ENCODE assay signal across 25 cellular contexts in genomic region chr4:108272046-108272445, GRCh38.
DNase-seq lines count a peak whose midpoint lies in the region; ATAC-seq, FAIRE-seq and TF ChIP-seq lines count a peak whose summit lies in the region.
"Had no signal": no experiment of that assay in that cellular context is flagged by ENCODE, and none has a peak within 500 bp of the region (broad histone marks: within the 10 kb centered on the region; RNA-seq: fewer than 3 reads in every experiment).

No MANE protein-coding gene starts in this region.

- TF ChIP-seq EP300 in HepG2 (IDR thresholded peaks at IDR 0.05; ENCODE audit: low read depth in 2 of 2, low read length in 2 of 2) (no peak), HepG2 (CRISPR knock-in tag; IDR thresholded peaks at IDR 0.05; ENCODE audit: borderline replicate concordance) (no peak)

- H3K4me1 Mint-ChIP-seq in glutamatergic neuron (ENCODE audit: low read depth, unreplicated experiment) = peaks cover 21% of the 10 kb centered on the region
- H3K4me1 Mint-ChIP-seq: brain, memory B cell, neural progenitor cell had no signal

- intact Hi-C loops in HepG2 (cut with micrococcal nuclease; ENCODE audit: unreplicated experiment) (no loop called here), testis (cut with DNase I; ENCODE audit: low total_unique reads) (no loop called here)

- H3K4me1 ChIP-seq in DND-41 (ENCODE audit: insufficient read depth, low read length) (peaks cover 36% of the 10 kb centered on the region), adipocyte (ENCODE audit: control insufficient read depth, insufficient read depth, low read length) (no peaks in the 10 kb centered on the region), HepG2 (ENCODE audit: insufficient read depth, low read length) (no peaks in the 10 kb centered on the region), testis (no peaks in the 10 kb centered on the region)
- H3K4me1 ChIP-seq: Caco-2, neural progenitor cell, parathyroid adenoma, right atrium auricular region had no signal

- no peak for ATAC-seq in DND-41 (ENCODE audit: insufficient read depth, low read depth)
- no peak for ATAC-seq in HepG2
- ATAC-seq: left lobe of liver had no signal

- H3K9me3 Mint-ChIP-seq in glutamatergic neuron (ENCODE audit: unreplicated experiment) = peaks cover 1% of the 10 kb centered on the region
- H3K9me3 Mint-ChIP-seq: activated T-cell treated with anti-CD3 and anti-CD28 coated beads, Interleukin-2, amount 50 U/mL, for 24 hours; HFFc6; memory B cell; neural progenitor cell had no signal

- in situ Hi-C loops in HepG2 (cut with HindIII; ENCODE audit: extremely low pct_ligation_motif_present, low pct_unique_long_range_greater_than_20kb) = no loop called here

- H2AFZ ChIP-seq in DND-41 (ENCODE audit: low read depth, low read length) = no peak overlapping the region
- H2AFZ ChIP-seq in HepG2 (ENCODE audit: low read length) = no peak overlapping the region
- H2AFZ ChIP-seq: GM23248, neural progenitor cell, parathyroid adenoma had no signal

- no peaks in the 10 kb centered on the region for H4K20me1 ChIP-seq in DND-41 (ENCODE audit: insufficient read depth, low read length)
- no peaks in the 10 kb centered on the region for H4K20me1 ChIP-seq in HepG2 (ENCODE audit: insufficient read depth, low read length)

- FAIRE-seq in HepG2 (lab: Jason Lieb, UNC) = no peak
- FAIRE-seq: GM12892 had no signal

- H3K36me3 ChIP-seq in DND-41 (ENCODE audit: insufficient read depth, low read length) = no peaks in the 10 kb centered on the region
- H3K36me3 ChIP-seq in adipocyte (ENCODE audit: control insufficient read depth, insufficient read depth, low read length, severe bottlenecking) = no peaks in the 10 kb centered on the region
- H3K36me3 ChIP-seq in HepG2 (replicated peaks in 1 of 2; ENCODE audit: control insufficient read depth in 1 of 2, insufficient read depth in 2 of 2, low read length in 2 of 2) = no peaks in the 10 kb centered on the region
- no peaks in the 10 kb centered on the region for H3K36me3 ChIP-seq in testis (ENCODE audit: low read depth, missing control alignments)
- H3K36me3 ChIP-seq: neural progenitor cell, right atrium auricular region had no signal

- no peak overlapping the region for H3K27ac Mint-ChIP-seq in glutamatergic neuron (ENCODE audit: unreplicated experiment)
- H3K27ac Mint-ChIP-seq: activated CD4-positive, alpha-beta T cell treated with anti-CD3 and anti-CD28 coated beads, Interleukin-2, amount 10 ng/mL, durations not matched to agents 24 days and 14 days; activated T-cell treated with anti-CD3 and anti-CD28 coated beads, Interleukin-2, amount 50 U/mL, for 24 hours; brain; HFFc6; memory B cell; neural progenitor cell had no signal

- CTCF ChIA-PET in HepG2 (lab: Yijun Ruan, JAX; ENCODE audit: low intra/inter-chr PET ratio, low total read pairs) = no interaction called here

- no peak for TF ChIP-seq RAD21 in HepG2 (CRISPR knock-in tag; IDR thresholded peaks at IDR 0.05)

- DNase-seq in COR-L47 (lab: John Stamatoyannopoulos, UW) (peak; percentile 13), DND-41 (no peak), adipocyte (ENCODE audit: low read depth) (peak; percentile 9), glutamatergic neuron (no peak), NCI-H187 treated with DMSO at 0.1 percent for 48 hours (lab: John Stamatoyannopoulos, UW) (no peak), HepG2 (ENCODE audit: low spot score) (no peak), testis (no peak)
- DNase-seq: activated CD4-positive, alpha-beta T cell treated with anti-CD3 and anti-CD28 coated beads, Interleukin-2, amount 10 ng/mL, durations not matched to agents 24 days and 14 days; activated T-cell treated with anti-CD3 and anti-CD28 coated beads, Interleukin-2, amount 50 U/mL, for 24 hours; Caco-2; effector CD4-positive, alpha-beta T cell; GM23248; HFFc6; Kasumi-1; NCI-H1092; NCI-H345; stimulated activated CD4-positive, alpha-beta T cell treated with anti-CD3 and anti-CD28 coated beads, Interleukin-2, amount 100 ng/mL, for 48 hours; trophoblast cell had no signal

- 0% methylated on average over 3 of the region's 3 CpGs for WGBS in HepG2 (ENCODE audit: low lambda C conversion rate)
- 88 to 96% methylated on average over 3 of the region's 3 CpGs for WGBS in testis, 2 donors

- H3K27me3 ChIP-seq in DND-41 (ENCODE audit: insufficient read depth, low read length, poor library complexity) = no peaks in the 10 kb centered on the region
- no peaks in the 10 kb centered on the region for H3K27me3 ChIP-seq in adipocyte (replicated peaks; ENCODE audit: control insufficient read depth, insufficient read depth, low read length)
- no peaks in the 10 kb centered on the region; a peak in 1 of 5 replicates for H3K27me3 ChIP-seq in HepG2 (ENCODE audit: control insufficient read depth in 1 of 2, insufficient read depth in 2 of 2, low read length in 2 of 2)
- H3K27me3 ChIP-seq in testis = no peaks in the 10 kb centered on the region
- H3K27me3 ChIP-seq: neural progenitor cell, right atrium auricular region had no signal

- no peak overlapping the region for H3K4me3 ChIP-seq in DND-41 (ENCODE audit: low read depth in 1 of 2, low read length in 2 of 2)
- H3K4me3 ChIP-seq in adipocyte (ENCODE audit: low read length) = no peak overlapping the region
- H3K4me3 ChIP-seq in HepG2 (replicated peaks in 1 of 3; ENCODE audit: insufficient read depth in 1 of 3, low read depth in 2 of 3, low read length in 3 of 3) = no peak overlapping the region
- no peak overlapping the region for H3K4me3 ChIP-seq in testis
- H3K4me3 ChIP-seq: GM23248, neural progenitor cell, right atrium auricular region had no signal

- TF ChIP-seq POLR2A in HepG2 (IDR thresholded peaks at IDR 0.05; ENCODE audit: insufficient read depth in 1 of 2, low read depth in 2 of 2, low read length in 2 of 2) = no peak
- no peak for TF ChIP-seq POLR2A in testis (IDR thresholded peaks at IDR 0.05)

- POLR2A ChIA-PET in HepG2 (lab: Yijun Ruan, JAX) = no interaction called here

- H3K9ac ChIP-seq in DND-41 (ENCODE audit: low read depth, low read length) = no peak overlapping the region
- H3K9ac ChIP-seq in adipocyte (ENCODE audit: low read length) = no peak overlapping the region
- H3K9ac ChIP-seq in HepG2 (ENCODE audit: insufficient read depth, low read depth, low read length) = no peak overlapping the region
- H3K9ac ChIP-seq: GM23248, neural progenitor cell, parathyroid adenoma had no signal

- peaks cover 2% of the 10 kb centered on the region for H3K27me3 Mint-ChIP-seq in glutamatergic neuron (ENCODE audit: unreplicated experiment)
- H3K27me3 Mint-ChIP-seq: activated CD4-positive, alpha-beta T cell treated with anti-CD3 and anti-CD28 coated beads, Interleukin-2, amount 10 ng/mL, durations not matched to agents 24 days and 14 days; activated T-cell treated with anti-CD3 and anti-CD28 coated beads, Interleukin-2, amount 50 U/mL, for 24 hours; brain; memory B cell had no signal

- H3K4me3 Mint-ChIP-seq in glutamatergic neuron (ENCODE audit: unreplicated experiment) = peak overlapping the region; percentile 35
- H3K4me3 Mint-ChIP-seq: activated CD4-positive, alpha-beta T cell treated with anti-CD3 and anti-CD28 coated beads, Interleukin-2, amount 10 ng/mL, durations not matched to agents 24 days and 14 days; activated T-cell treated with anti-CD3 and anti-CD28 coated beads, Interleukin-2, amount 50 U/mL, for 24 hours; brain; HFFc6; memory B cell; neural progenitor cell had no signal

- no peaks in the 10 kb centered on the region for H3K79me2 ChIP-seq in DND-41 (ENCODE audit: insufficient read depth, low read length)
- no peaks in the 10 kb centered on the region for H3K79me2 ChIP-seq in HepG2 (ENCODE audit: insufficient read depth, low read length)
- H3K79me2 ChIP-seq: parathyroid adenoma had no signal

- no TSS peak for BruUV-seq in HepG2 (replicated peaks; lab: Mats Ljungman, UMichigan)

- H3K4me2 ChIP-seq in DND-41 (ENCODE audit: insufficient read depth, low read length) = peak overlapping the region; percentile 20; the same call in 1 of the 2 replicates
- H3K4me2 ChIP-seq in HepG2 (ENCODE audit: low read depth, low read length) = no peak overlapping the region
- H3K4me2 ChIP-seq: neural progenitor cell had no signal

- no peak for TF ChIP-seq CTCF in DND-41 (IDR thresholded peaks at IDR 0.05; ENCODE audit: borderline replicate concordance, extremely low read depth, low read length, poor library complexity, severe bottlenecking)
- TF ChIP-seq CTCF in glutamatergic neuron (IDR thresholded peaks at IDR 0.05; ENCODE audit: partially characterized antibody, unreplicated experiment) = no peak
- TF ChIP-seq CTCF in HepG2 (CRISPR knock-in tag; IDR thresholded peaks at IDR 0.05) = no peak
- TF ChIP-seq CTCF in testis (IDR thresholded peaks at IDR 0.05) = no peak

- H3K9me3 ChIP-seq in DND-41 (ENCODE audit: insufficient read depth, low read length, severe bottlenecking) (no peaks in the 10 kb centered on the region), adipocyte (ENCODE audit: control insufficient read depth, low read length) (no peaks in the 10 kb centered on the region), HepG2 (ENCODE audit: low read length) (no peaks in the 10 kb centered on the region), testis (no peaks in the 10 kb centered on the region)
- H3K9me3 ChIP-seq: Caco-2, right atrium auricular region had no signal

- H3K27ac ChIP-seq in DND-41 (ENCODE audit: low read length) = no peak overlapping the region
- no peak overlapping the region for H3K27ac ChIP-seq in HepG2 (ENCODE audit: extremely low read length, insufficient read depth, low read length)
- no peak overlapping the region for H3K27ac ChIP-seq in testis
- H3K27ac ChIP-seq: GM23248, neural progenitor cell, parathyroid adenoma, right atrium auricular region had no signal

- H3K36me3 Mint-ChIP-seq in glutamatergic neuron (ENCODE audit: unreplicated experiment) = no peaks in the 10 kb centered on the region
- H3K36me3 Mint-ChIP-seq: brain, memory B cell, neural progenitor cell had no signal

TF ChIP-seq in HepG2, 621 proteins besides CTCF, POLR2A, EP300 and RAD21 (continues in another document):
- TF ChIP-seq NFIC (IDR thresholded peaks at IDR 0.05; ENCODE audit: low read length) = no peak

Comparison
In these comparisons a context has a peak if more than half of its experiments do, and no peak if none do; other contexts are left out.
1. DNase-seq: peak in COR-L47 (single experiment) and adipocyte (single experiment); none in DND-41 (single experiment), glutamatergic neuron (single experiment), NCI-H187 treated with DMSO at 0.1 percent for 48 hours (single experiment), HepG2 (single experiment) and testis (single experiment).